Comparison of ENCODE assay signal across 8 cellular contexts in genomic region chr6:136249811-136250685, GRCh38. TPM values are rescaled to one million over a fixed set of nuclear protein-coding genes. Genes with fewer than 3 reads are reported as not detected.
DNase-seq lines count a peak whose midpoint lies in the region; ATAC-seq and TF ChIP-seq lines count a peak whose summit lies in the region.

TSS of gene MTFR2 (minus strand) at chr6:136250311. CDS start at chr6:136249099, 1,212 bp downstream.

- peak within 1 kb of the TSS; percentile 40 for H3K27ac ChIP-seq in RWPE2 (ENCODE audit: poor library complexity, severe bottlenecking)

- H3K27me3 Mint-ChIP-seq in activated T-helper 17 cell treated with anti-CD3 and anti-CD28 coated beads, Interleukin-2, amount 50 U/mL, for 72 hours = no peaks in the 10 kb centered on the region
- H3K27me3 Mint-ChIP-seq in natural killer cell (ENCODE audit: low read depth in 2 of 2) = no peaks in the 10 kb centered on the region

- H3K36me3 Mint-ChIP-seq in activated T-helper 17 cell treated with anti-CD3 and anti-CD28 coated beads, Interleukin-2, amount 50 U/mL, for 72 hours (ENCODE audit: low read depth) = peaks cover 44% of the 10 kb centered on the region
- H3K36me3 Mint-ChIP-seq in natural killer cell = no peaks in the 10 kb centered on the region

- peak within 1 kb of the TSS; percentile 89 for H2AFZ ChIP-seq in Loucy (ENCODE audit: low read length)

- DNase-seq in ELR (ENCODE audit: low read depth) (peak; percentile 100), H7 (peak; percentile 90), RWPE2 (ENCODE audit: low spot score) (peak; percentile 96), fibroblast of peridontal ligament (ENCODE audit: extremely low read depth) (peak; percentile 99), natural killer cell (peak; percentile 91)
- DNase-seq in stimulated activated naive CD4-positive, alpha-beta T cell (lab: John Stamatoyannopoulos, UW) = peak; percentile 79 to 95 (median 92)

- peak within 1 kb of the TSS; percentile 92 for H3K27ac Mint-ChIP-seq in activated T-helper 17 cell treated with anti-CD3 and anti-CD28 coated beads, Interleukin-2, amount 50 U/mL, for 72 hours
- H3K27ac Mint-ChIP-seq in natural killer cell = peak within 1 kb of the TSS; percentile 80 to 91

- H3K36me3 ChIP-seq in H7 (replicated peaks; ENCODE audit: control insufficient read depth, insufficient read depth, low read length) (no peaks in the 10 kb centered on the region), Loucy (ENCODE audit: insufficient read depth, low read length) (no peaks in the 10 kb centered on the region; the same call in 1 of the 2 replicates), RWPE2 (ENCODE audit: low read depth) (0 out of 2 replicates have a peak, but pooled peaks cover 4% of the 10 kb centered on the region)

- H3K9me2 ChIP-seq in Loucy (replicated peaks; ENCODE audit: low read depth, low read length) = no peaks in the 10 kb centered on the region

- no peaks in the 10 kb centered on the region for H3K9me3 Mint-ChIP-seq in activated T-helper 17 cell treated with anti-CD3 and anti-CD28 coated beads, Interleukin-2, amount 50 U/mL, for 72 hours
- H3K9me3 Mint-ChIP-seq in natural killer cell = no peaks in the 10 kb centered on the region

- peaks cover 32% of the 10 kb centered on the region for H3K4me1 Mint-ChIP-seq in activated T-helper 17 cell treated with anti-CD3 and anti-CD28 coated beads, Interleukin-2, amount 50 U/mL, for 72 hours
- H3K4me1 Mint-ChIP-seq in natural killer cell = peaks cover 24 to 32% of the 10 kb centered on the region in 2 donors

- H4K20me1 ChIP-seq in Loucy (ENCODE audit: insufficient read depth, low read length, poor library complexity, severe bottlenecking) = no peaks in the 10 kb centered on the region

- H3K9ac ChIP-seq in Loucy (ENCODE audit: low read depth, low read length, poor library complexity, severe bottlenecking) = peak within 1 kb of the TSS; percentile 77

- TF ChIP-seq CTCF in Loucy (conservative IDR thresholded peaks at IDR 0.05; ENCODE audit: low read length) = no peak
- TF ChIP-seq CTCF in RWPE2 (IDR thresholded peaks at IDR 0.05; ENCODE audit: poor library complexity, severe bottlenecking) = no peak
- no peak for TF ChIP-seq CTCF in natural killer cell (IDR thresholded peaks at IDR 0.05)

- peak within 1 kb of the TSS; percentile 97 for H3K4me3 Mint-ChIP-seq in activated T-helper 17 cell treated with anti-CD3 and anti-CD28 coated beads, Interleukin-2, amount 50 U/mL, for 72 hours
- H3K4me3 Mint-ChIP-seq in natural killer cell = peak within 1 kb of the TSS; percentile 98

- peaks cover 6% of the 10 kb centered on the region for H3F3A ChIP-seq in Loucy (ENCODE audit: low read depth)

- H3K9me3 ChIP-seq in Loucy (ENCODE audit: insufficient read depth, low read depth, low read length) (no peaks in the 10 kb centered on the region), RWPE2 (ENCODE audit: severe bottlenecking) (no peaks in the 10 kb centered on the region)

- peak within 1 kb of the TSS; percentile 86 for H3K4me2 ChIP-seq in Loucy (ENCODE audit: low read depth, low read length, poor library complexity, severe bottlenecking)

- peaks cover 34% of the 10 kb centered on the region for H3K79me2 ChIP-seq in Loucy (ENCODE audit: insufficient read depth, low read length)

- H3K27me3 ChIP-seq in H7 (ENCODE audit: control insufficient read depth, insufficient read depth, low read length) = no peaks in the 10 kb centered on the region
- no peaks in the 10 kb centered on the region for H3K27me3 ChIP-seq in Loucy (ENCODE audit: insufficient read depth, low read length, poor library complexity, severe bottlenecking)
- no peaks in the 10 kb centered on the region for H3K27me3 ChIP-seq in RWPE2 (ENCODE audit: insufficient read depth, poor library complexity, severe bottlenecking)

- intact Hi-C loops in natural killer cell (cut with micrococcal nuclease) = loop anchor here (1.0 kb wide), 2 partner anchors 40 to 67 kb away; no protein-coding TSS in a partner anchor

- H3K4me3 ChIP-seq in H7 (ENCODE audit: insufficient read depth, low read depth, low read length) (peak within 1 kb of the TSS; percentile 74), Loucy (ENCODE audit: low read length, poor library complexity, severe bottlenecking) (peak within 1 kb of the TSS; percentile 92), RWPE2 (ENCODE audit: severe bottlenecking) (peak within 1 kb of the TSS; percentile 90)

- ATAC-seq in RWPE2 (ENCODE audit: low read depth) (peak; percentile 90), natural killer cell (peak; percentile 92 to 97 (median 97))
- ATAC-seq in activated T-helper 17 cell treated with anti-CD3 and anti-CD28 coated beads, Interleukin-2, amount 50 U/mL, for 72 hours (replicated peaks) = peak; percentile 96

- H3K4me1 ChIP-seq in Loucy (ENCODE audit: insufficient read depth, low read length, poor library complexity, severe bottlenecking) (peaks cover 19% of the 10 kb centered on the region), RWPE2 (ENCODE audit: insufficient read depth, poor library complexity, severe bottlenecking) (peaks cover 5% of the 10 kb centered on the region)

RNA-seq across cellular contexts. Expression of gene MTFR2, which starts in this region (rescaled TPM):
- total RNA-seq in H7 (2014; rRNA removed; shearing (Covaris generic)) = 2.6 and 5.7 TPM in 2 replicates
- total RNA-seq in activated T-helper 17 cell treated with anti-CD3 and anti-CD28 coated beads, Interleukin-2, amount 50 U/mL, for 72 hours = 10 to 100 TPM; 15.3 to 31.0 TPM
- total RNA-seq in natural killer cell = 1 to 10 TPM; 1.7 to 2.1 (median 2.0) TPM

Comparison
In these comparisons a context has a peak if more than half of its experiments do, and no peak if none do; other contexts are left out.
1. Peak in every context shown above with its lines: DNase-seq, ATAC-seq, H3K4me3 ChIP-seq and H3K27ac ChIP-seq.